Comparison of ENCODE assay signal across 1 cellular context in the genomic region with DNA sequence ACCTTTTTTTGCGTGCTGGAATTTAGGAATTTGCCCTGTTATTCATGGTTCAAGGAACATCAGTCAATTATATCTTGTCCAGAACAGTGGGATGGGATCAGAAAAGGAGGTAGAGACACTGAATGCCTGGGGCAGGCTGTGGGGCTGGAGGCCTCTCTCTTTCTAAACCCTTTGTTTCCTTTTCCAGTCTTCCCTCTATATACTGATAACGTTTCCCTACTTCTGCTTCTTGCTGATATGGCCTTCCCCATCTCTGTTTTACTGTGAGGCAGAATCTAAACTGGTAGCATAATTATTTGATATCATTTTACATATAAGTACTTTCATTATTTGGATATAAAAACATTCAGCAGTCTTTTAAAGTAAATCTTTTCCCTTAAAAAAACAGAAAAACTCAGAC.
TF ChIP-seq lines count a peak whose summit lies in the region.

No MANE protein-coding gene starts in this region.

TF ChIP-seq in K562, 482 proteins besides CTCF, POLR2A, EP300 and RAD21 (continued from another document and continues in another):
- TF ChIP-seq SMARCE1 (IDR thresholded peaks at IDR 0.05) (peak; percentile 44; the same call in 1 of the 2 replicates), TAL1 (IDR thresholded peaks at IDR 0.05) (peak; percentile 83), ARID1B (IDR thresholded peaks at IDR 0.05) (peak; percentile 91), MTA1 (IDR thresholded peaks at IDR 0.05; ENCODE audit: borderline replicate concordance) (no peak), SRF (CRISPR knock-in tag; IDR thresholded peaks at IDR 0.05) (no peak), SMARCC2 (IDR thresholded peaks at IDR 0.05; ENCODE audit: low read depth) (0 out of 2 replicates have a peak, but pooled peaks have one; percentile 28), U2AF1 (optimal IDR thresholded peaks at IDR 0.05; ENCODE audit: low read depth, low read length) (no peak), ZNF445 (CRISPR knock-in tag; IDR thresholded peaks at IDR 0.05; ENCODE audit: low read depth) (no peak), ZNF121 (CRISPR knock-in tag; conservative IDR thresholded peaks at IDR 0.05) (no peak), GABPB1 (CRISPR knock-in tag; IDR thresholded peaks at IDR 0.05) (no peak), FOSL1 (tag; conservative IDR thresholded peaks at IDR 0.05) (no peak), TRIM24 (IDR thresholded peaks at IDR 0.05) (0 out of 4 replicates have a peak, but pooled peaks of 1 of the 2 experiments have one; percentile 30), NR2F6 (CRISPR knock-in tag; IDR thresholded peaks at IDR 0.05) (no peak), HNRNPL (IDR thresholded peaks at IDR 0.05; ENCODE audit: low read depth, low read length) (no peak), ZBED1 (IDR thresholded peaks at IDR 0.05) (no peak), MCM2 (IDR thresholded peaks at IDR 0.05; ENCODE audit: low read depth) (no peak), HMG20B (CRISPR knock-in tag; IDR thresholded peaks at IDR 0.05) (no peak), ZNF764 (CRISPR knock-in tag; IDR thresholded peaks at IDR 0.05; ENCODE audit: low read depth) (no peak), FOXJ2 (tag; IDR thresholded peaks at IDR 0.05) (no peak), HMGN3 (IDR thresholded peaks at IDR 0.05; ENCODE audit: borderline replicate concordance, extremely low read depth, insufficient read length, low read depth, low read length) (no peak), RBFOX2 (IDR thresholded peaks at IDR 0.05; ENCODE audit: low read depth, low read length) (no peak), ELF4 (CRISPR knock-in tag; IDR thresholded peaks at IDR 0.05) (no peak), TCF3 (CRISPR knock-in tag; IDR thresholded peaks at IDR 0.05) (peak; percentile 77), ZNF766 (CRISPR knock-in tag; conservative IDR thresholded peaks at IDR 0.05) (0 out of 2 replicates have a peak, but pooled peaks have one; percentile 22), GATA2 (CRISPR knock-in tag; IDR thresholded peaks at IDR 0.05) (no peak), PHTF2 (CRISPR knock-in tag; IDR thresholded peaks at IDR 0.05) (no peak), SOX6 (IDR thresholded peaks at IDR 0.05) (peak; percentile 85), ATF1 (CRISPR knock-in tag; IDR thresholded peaks at IDR 0.05) (no peak), ATF1 (tag; IDR thresholded peaks at IDR 0.05) (no peak), MYC (IDR thresholded peaks at IDR 0.05; ENCODE audit: low read depth, low read length) (no peak), MYC (CRISPR knock-in tag; IDR thresholded peaks at IDR 0.05; ENCODE audit: borderline replicate concordance, low read depth) (no peak), CHD4 (IDR thresholded peaks at IDR 0.05; ENCODE audit: insufficient read depth, insufficient replicate concordance, low read depth, low read length, poor library complexity, severe bottlenecking) (no peak), TBL1XR1 (IDR thresholded peaks at IDR 0.05; ENCODE audit: low read length in 2 of 2) (no peak), HDAC8 (tag; IDR thresholded peaks at IDR 0.05) (no peak), NR4A1 (CRISPR knock-in tag; IDR thresholded peaks at IDR 0.05) (no peak), NR4A1 (tag; IDR thresholded peaks at IDR 0.05) (no peak), CCNT2 (IDR thresholded peaks at IDR 0.05; ENCODE audit: borderline replicate concordance, extremely low read depth, insufficient read length, low read depth, low read length) (peak; percentile 37), KAT8 (IDR thresholded peaks at IDR 0.05; ENCODE audit: low read depth) (no peak), NR1H2 (CRISPR knock-in tag; IDR thresholded peaks at IDR 0.05) (no peak), MYNN (IDR thresholded peaks at IDR 0.05) (no peak), MYNN (CRISPR knock-in tag; IDR thresholded peaks at IDR 0.05) (no peak), RCOR1 (IDR thresholded peaks at IDR 0.05; ENCODE audit: borderline replicate concordance in 1 of 2, low read depth in 2 of 2, low read length in 2 of 2) (peak in 1 of 2 experiments; percentile 52; a peak in 1 of 4 replicates), BHLHE40 (IDR thresholded peaks at IDR 0.05; ENCODE audit: low read length) (no peak), NCOA6 (IDR thresholded peaks at IDR 0.05) (no peak), ZNF184 (CRISPR knock-in tag; IDR thresholded peaks at IDR 0.05) (no peak)
- TF ChIP-seq, protein P1, sequence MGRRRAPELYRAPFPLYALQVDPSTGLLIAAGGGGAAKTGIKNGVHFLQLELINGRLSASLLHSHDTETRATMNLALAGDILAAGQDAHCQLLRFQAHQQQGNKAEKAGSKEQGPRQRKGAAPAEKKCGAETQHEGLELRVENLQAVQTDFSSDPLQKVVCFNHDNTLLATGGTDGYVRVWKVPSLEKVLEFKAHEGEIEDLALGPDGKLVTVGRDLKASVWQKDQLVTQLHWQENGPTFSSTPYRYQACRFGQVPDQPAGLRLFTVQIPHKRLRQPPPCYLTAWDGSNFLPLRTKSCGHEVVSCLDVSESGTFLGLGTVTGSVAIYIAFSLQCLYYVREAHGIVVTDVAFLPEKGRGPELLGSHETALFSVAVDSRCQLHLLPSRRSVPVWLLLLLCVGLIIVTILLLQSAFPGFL (CRISPR knock-in tag; IDR thresholded peaks at IDR 0.05) = no peak
- TF ChIP-seq, protein P2, sequence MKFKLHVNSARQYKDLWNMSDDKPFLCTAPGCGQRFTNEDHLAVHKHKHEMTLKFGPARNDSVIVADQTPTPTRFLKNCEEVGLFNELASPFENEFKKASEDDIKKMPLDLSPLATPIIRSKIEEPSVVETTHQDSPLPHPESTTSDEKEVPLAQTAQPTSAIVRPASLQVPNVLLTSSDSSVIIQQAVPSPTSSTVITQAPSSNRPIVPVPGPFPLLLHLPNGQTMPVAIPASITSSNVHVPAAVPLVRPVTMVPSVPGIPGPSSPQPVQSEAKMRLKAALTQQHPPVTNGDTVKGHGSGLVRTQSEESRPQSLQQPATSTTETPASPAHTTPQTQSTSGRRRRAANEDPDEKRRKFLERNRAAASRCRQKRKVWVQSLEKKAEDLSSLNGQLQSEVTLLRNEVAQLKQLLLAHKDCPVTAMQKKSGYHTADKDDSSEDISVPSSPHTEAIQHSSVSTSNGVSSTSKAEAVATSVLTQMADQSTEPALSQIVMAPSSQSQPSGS (CRISPR knock-in tag; IDR thresholded peaks at IDR 0.05) = no peak
- TF ChIP-seq, protein P3, sequence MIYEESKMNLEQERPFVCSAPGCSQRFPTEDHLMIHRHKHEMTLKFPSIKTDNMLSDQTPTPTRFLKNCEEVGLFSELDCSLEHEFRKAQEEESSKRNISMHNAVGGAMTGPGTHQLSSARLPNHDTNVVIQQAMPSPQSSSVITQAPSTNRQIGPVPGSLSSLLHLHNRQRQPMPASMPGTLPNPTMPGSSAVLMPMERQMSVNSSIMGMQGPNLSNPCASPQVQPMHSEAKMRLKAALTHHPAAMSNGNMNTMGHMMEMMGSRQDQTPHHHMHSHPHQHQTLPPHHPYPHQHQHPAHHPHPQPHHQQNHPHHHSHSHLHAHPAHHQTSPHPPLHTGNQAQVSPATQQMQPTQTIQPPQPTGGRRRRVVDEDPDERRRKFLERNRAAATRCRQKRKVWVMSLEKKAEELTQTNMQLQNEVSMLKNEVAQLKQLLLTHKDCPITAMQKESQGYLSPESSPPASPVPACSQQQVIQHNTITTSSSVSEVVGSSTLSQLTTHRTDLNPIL (CRISPR knock-in tag; IDR thresholded peaks at IDR 0.05) = no peak
- TF ChIP-seq, protein P4, sequence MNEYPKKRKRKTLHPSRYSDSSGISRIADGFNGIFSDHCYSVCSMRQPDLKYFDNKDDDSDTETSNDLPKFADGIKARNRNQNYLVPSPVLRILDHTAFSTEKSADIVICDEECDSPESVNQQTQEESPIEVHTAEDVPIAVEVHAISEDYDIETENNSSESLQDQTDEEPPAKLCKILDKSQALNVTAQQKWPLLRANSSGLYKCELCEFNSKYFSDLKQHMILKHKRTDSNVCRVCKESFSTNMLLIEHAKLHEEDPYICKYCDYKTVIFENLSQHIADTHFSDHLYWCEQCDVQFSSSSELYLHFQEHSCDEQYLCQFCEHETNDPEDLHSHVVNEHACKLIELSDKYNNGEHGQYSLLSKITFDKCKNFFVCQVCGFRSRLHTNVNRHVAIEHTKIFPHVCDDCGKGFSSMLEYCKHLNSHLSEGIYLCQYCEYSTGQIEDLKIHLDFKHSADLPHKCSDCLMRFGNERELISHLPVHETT (CRISPR knock-in tag; conservative IDR thresholded peaks at IDR 0.05 in 1 of 2, IDR thresholded peaks at IDR 0.05 in 1 of 2) = no peak
- TF ChIP-seq, protein P5, sequence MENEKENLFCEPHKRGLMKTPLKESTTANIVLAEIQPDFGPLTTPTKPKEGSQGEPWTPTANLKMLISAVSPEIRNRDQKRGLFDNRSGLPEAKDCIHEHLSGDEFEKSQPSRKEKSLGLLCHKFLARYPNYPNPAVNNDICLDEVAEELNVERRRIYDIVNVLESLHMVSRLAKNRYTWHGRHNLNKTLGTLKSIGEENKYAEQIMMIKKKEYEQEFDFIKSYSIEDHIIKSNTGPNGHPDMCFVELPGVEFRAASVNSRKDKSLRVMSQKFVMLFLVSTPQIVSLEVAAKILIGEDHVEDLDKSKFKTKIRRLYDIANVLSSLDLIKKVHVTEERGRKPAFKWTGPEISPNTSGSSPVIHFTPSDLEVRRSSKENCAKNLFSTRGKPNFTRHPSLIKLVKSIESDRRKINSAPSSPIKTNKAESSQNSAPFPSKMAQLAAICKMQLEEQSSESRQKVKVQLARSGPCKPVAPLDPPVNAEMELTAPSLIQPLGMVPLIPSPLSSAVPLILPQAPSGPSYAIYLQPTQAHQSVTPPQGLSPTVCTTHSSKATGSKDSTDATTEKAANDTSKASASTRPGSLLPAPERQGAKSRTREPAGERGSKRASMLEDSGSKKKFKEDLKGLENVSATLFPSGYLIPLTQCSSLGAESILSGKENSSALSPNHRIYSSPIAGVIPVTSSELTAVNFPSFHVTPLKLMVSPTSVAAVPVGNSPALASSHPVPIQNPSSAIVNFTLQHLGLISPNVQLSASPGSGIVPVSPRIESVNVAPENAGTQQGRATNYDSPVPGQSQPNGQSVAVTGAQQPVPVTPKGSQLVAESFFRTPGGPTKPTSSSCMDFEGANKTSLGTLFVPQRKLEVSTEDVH (IDR thresholded peaks at IDR 0.05; ENCODE audit: low read depth, partially characterized antibody) = no peak
- TF ChIP-seq, protein P6, sequence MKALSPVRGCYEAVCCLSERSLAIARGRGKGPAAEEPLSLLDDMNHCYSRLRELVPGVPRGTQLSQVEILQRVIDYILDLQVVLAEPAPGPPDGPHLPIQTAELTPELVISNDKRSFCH (CRISPR knock-in tag; IDR thresholded peaks at IDR 0.05) = no peak
- TF ChIP-seq, protein P6 (tag; IDR thresholded peaks at IDR 0.05) = no peak
- TF ChIP-seq, protein P7, sequence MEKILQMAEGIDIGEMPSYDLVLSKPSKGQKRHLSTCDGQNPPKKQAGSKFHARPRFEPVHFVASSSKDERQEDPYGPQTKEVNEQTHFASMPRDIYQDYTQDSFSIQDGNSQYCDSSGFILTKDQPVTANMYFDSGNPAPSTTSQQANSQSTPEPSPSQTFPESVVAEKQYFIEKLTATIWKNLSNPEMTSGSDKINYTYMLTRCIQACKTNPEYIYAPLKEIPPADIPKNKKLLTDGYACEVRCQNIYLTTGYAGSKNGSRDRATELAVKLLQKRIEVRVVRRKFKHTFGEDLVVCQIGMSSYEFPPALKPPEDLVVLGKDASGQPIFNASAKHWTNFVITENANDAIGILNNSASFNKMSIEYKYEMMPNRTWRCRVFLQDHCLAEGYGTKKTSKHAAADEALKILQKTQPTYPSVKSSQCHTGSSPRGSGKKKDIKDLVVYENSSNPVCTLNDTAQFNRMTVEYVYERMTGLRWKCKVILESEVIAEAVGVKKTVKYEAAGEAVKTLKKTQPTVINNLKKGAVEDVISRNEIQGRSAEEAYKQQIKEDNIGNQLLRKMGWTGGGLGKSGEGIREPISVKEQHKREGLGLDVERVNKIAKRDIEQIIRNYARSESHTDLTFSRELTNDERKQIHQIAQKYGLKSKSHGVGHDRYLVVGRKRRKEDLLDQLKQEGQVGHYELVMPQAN (IDR thresholded peaks at IDR 0.05; ENCODE audit: borderline replicate concordance) = no peak
- TF ChIP-seq, protein P8, sequence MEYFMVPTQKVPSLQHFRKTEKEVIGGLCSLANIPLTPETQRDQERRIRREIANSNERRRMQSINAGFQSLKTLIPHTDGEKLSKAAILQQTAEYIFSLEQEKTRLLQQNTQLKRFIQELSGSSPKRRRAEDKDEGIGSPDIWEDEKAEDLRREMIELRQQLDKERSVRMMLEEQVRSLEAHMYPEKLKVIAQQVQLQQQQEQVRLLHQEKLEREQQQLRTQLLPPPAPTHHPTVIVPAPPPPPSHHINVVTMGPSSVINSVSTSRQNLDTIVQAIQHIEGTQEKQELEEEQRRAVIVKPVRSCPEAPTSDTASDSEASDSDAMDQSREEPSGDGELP (CRISPR knock-in tag; IDR thresholded peaks at IDR 0.05; ENCODE audit: borderline replicate concordance) = no peak
- TF ChIP-seq, protein P9, sequence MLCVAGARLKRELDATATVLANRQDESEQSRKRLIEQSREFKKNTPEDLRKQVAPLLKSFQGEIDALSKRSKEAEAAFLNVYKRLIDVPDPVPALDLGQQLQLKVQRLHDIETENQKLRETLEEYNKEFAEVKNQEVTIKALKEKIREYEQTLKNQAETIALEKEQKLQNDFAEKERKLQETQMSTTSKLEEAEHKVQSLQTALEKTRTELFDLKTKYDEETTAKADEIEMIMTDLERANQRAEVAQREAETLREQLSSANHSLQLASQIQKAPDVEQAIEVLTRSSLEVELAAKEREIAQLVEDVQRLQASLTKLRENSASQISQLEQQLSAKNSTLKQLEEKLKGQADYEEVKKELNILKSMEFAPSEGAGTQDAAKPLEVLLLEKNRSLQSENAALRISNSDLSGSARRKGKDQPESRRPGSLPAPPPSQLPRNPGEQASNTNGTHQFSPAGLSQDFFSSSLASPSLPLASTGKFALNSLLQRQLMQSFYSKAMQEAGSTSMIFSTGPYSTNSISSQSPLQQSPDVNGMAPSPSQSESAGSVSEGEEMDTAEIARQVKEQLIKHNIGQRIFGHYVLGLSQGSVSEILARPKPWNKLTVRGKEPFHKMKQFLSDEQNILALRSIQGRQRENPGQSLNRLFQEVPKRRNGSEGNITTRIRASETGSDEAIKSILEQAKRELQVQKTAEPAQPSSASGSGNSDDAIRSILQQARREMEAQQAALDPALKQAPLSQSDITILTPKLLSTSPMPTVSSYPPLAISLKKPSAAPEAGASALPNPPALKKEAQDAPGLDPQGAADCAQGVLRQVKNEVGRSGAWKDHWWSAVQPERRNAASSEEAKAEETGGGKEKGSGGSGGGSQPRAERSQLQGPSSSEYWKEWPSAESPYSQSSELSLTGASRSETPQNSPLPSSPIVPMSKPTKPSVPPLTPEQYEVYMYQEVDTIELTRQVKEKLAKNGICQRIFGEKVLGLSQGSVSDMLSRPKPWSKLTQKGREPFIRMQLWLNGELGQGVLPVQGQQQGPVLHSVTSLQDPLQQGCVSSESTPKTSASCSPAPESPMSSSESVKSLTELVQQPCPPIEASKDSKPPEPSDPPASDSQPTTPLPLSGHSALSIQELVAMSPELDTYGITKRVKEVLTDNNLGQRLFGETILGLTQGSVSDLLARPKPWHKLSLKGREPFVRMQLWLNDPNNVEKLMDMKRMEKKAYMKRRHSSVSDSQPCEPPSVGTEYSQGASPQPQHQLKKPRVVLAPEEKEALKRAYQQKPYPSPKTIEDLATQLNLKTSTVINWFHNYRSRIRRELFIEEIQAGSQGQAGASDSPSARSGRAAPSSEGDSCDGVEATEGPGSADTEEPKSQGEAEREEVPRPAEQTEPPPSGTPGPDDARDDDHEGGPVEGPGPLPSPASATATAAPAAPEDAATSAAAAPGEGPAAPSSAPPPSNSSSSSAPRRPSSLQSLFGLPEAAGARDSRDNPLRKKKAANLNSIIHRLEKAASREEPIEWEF (CRISPR knock-in tag; IDR thresholded peaks at IDR 0.05) = no peak
